8 cellular contexts compared by ENCODE assay signal in the genomic region with DNA sequence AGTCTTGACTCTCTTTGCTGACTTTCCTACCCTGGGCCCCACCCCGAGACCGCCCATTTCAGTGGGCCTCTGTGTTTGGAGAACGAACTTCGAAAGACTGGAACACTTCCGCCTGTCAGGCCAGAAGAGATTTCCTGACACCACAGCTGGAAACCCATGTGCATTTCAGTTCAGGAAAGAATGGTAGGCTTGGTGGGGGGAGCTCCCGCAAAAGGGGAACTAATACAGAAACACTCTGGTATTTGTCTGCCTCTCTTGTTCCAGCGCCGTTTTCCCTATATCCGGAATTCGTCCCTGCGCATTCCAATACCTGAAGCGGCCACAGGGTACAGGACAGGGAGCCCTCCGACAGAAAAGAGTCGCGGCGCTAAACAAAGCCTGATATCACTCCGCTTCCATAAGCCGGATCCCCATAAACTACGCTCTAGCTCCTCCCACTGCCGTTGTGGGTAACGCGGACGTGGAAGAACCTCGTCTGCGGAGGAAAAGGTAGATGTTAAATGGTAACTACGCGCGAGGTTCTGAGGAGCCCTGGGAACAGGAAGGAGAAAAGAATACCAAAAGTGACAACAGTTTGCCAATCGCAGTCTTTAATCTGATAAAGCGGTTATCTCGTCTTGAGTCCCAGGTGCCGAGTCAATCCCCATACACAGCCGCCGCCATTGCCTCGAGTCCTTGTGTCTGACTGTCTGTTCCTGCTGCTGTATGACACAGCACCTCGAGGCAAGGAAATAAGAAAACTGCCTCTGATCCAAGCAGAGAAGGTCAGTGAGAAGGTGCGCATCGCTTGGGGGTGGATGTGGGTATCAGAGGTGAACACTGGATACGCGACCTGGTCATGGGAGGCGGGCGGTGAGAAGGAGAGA. TPM values are rescaled to one million over a fixed set of nuclear protein-coding genes. Genes with fewer than 3 reads are reported as not detected.
DNase-seq lines count a peak whose midpoint lies in the region; ATAC-seq and TF ChIP-seq lines count a peak whose summit lies in the region.

ARMCX5 (plus strand) TSS at position 432 of the 866 bp plus-strand sequence. CDS start 2,627 bp downstream, outside the sequence.

- H3K27me3 ChIP-seq in Caco-2 (replicated peaks; ENCODE audit: control insufficient read depth, insufficient read depth, low read length) = no peaks in the 10 kb centered on the region
- H3K27me3 ChIP-seq in HUES48 (ENCODE audit: control insufficient read depth, insufficient read depth, low read length) = no peaks in the 10 kb centered on the region
- H3K27me3 ChIP-seq in OCI-LY1 (ENCODE audit: insufficient read depth, low read length) = no peaks in the 10 kb centered on the region
- peaks cover 0 to 2% of the 10 kb centered on the region in 2 donors for H3K27me3 ChIP-seq in mucosa of rectum (ENCODE audit: control insufficient read depth in 2 of 2, insufficient read depth in 2 of 2, low read length in 2 of 2)

- no peaks in the 10 kb centered on the region for H3K4me1 ChIP-seq in Caco-2
- H3K4me1 ChIP-seq in HUES48 (ENCODE audit: control insufficient read depth, insufficient read depth, low read length) = no peaks in the 10 kb centered on the region
- peaks cover 16% of the 10 kb centered on the region for H3K4me1 ChIP-seq in OCI-LY1 (ENCODE audit: insufficient read depth, low read length, severe bottlenecking)
- H3K4me1 ChIP-seq in mucosa of rectum (ENCODE audit: control insufficient read depth in 2 of 2, insufficient read depth in 2 of 2, low read length in 2 of 2) = no peaks in the 10 kb centered on the region

- H3K4me2 ChIP-seq in OCI-LY1 (ENCODE audit: low read length) = peak within 1 kb of the TSS; percentile 88

- no peaks in the 10 kb centered on the region for H3K9me3 ChIP-seq in Caco-2
- H3K9me3 ChIP-seq in HUES48 (ENCODE audit: control insufficient read depth, insufficient read depth, low read length) = peaks cover 22% of the 10 kb centered on the region
- no peaks in the 10 kb centered on the region for H3K9me3 ChIP-seq in OCI-LY1 (ENCODE audit: low read length)
- H3K9me3 ChIP-seq in mucosa of rectum (ENCODE audit: control insufficient read depth in 2 of 2, low read length in 2 of 2) = no peaks in the 10 kb centered on the region

- POLR2A ChIA-PET in Caco-2 (lab: Charles Lee) = interaction anchor here (0.5 kb wide), 1 partner anchor 69 kb away, joined by 3 read pairs; no protein-coding TSS in a partner anchor

- no TSS peak for BruUV-seq in Caco-2 (replicated peaks; lab: Mats Ljungman, UMichigan)

- H3K4me3 ChIP-seq in Caco-2 (ENCODE audit: low read depth, low read length) (peak within 1 kb of the TSS; percentile 56), HUES48 (ENCODE audit: low read depth, low read length) (peak within 1 kb of the TSS; percentile 78), OCI-LY1 (ENCODE audit: low read depth, low read length, poor library complexity, severe bottlenecking) (peak within 1 kb of the TSS; percentile 74), mucosa of rectum (ENCODE audit: low read length in 2 of 2) (peak within 1 kb of the TSS; percentile 90 to 92)

- H3K27ac Mint-ChIP-seq in Caco-2 (ENCODE audit: unreplicated experiment) = peak within 1 kb of the TSS; percentile 97

- DNase-seq in Caco-2 (peak; percentile 73 to 85), activated T-cell treated with anti-CD3 and anti-CD28 coated beads for 4 hours (peak; percentile 46)
- peak; percentile 72 for DNase-seq in stimulated activated CD8-positive, alpha-beta memory T cell treated with anti-CD3 and anti-CD28 coated beads, Interleukin-4, amount 100 ng/mL, for 48 hours

- H2AFZ ChIP-seq in OCI-LY1 (ENCODE audit: low read length) = peak within 1 kb of the TSS; percentile 84

- no peaks in the 10 kb centered on the region for H3K9me2 ChIP-seq in OCI-LY1 (ENCODE audit: low read depth, low read length)

- no peaks in the 10 kb centered on the region for H3K79me2 ChIP-seq in OCI-LY1 (ENCODE audit: insufficient read depth, low read length)

- H3K4me3 Mint-ChIP-seq in Caco-2 (ENCODE audit: unreplicated experiment) = peak within 1 kb of the TSS; percentile 98

- CTCF ChIA-PET in Caco-2 (lab: Charles Lee) = interaction anchor here (1.0 kb wide), 1 partner anchor 237 kb away, joined by 3 read pairs; no protein-coding TSS in a partner anchor

- no peak for TF ChIP-seq CTCF in Caco-2 (IDR thresholded peaks at IDR 0.05; ENCODE audit: insufficient read depth in 1 of 2, low read depth in 1 of 2, low read length in 1 of 2, severe bottlenecking in 1 of 2, unreplicated experiment in 1 of 2)
- no peak for TF ChIP-seq CTCF in OCI-LY1 (IDR thresholded peaks at IDR 0.05; ENCODE audit: low read length)

- H3K36me3 Mint-ChIP-seq in Caco-2 (ENCODE audit: insufficient read depth, unreplicated experiment) = no peaks in the 10 kb centered on the region

- H3K36me3 ChIP-seq in Caco-2 (ENCODE audit: control insufficient read depth, insufficient read depth, low read length) (peaks cover 2% of the 10 kb centered on the region; the same call in 1 of the 2 replicates), HUES48 (ENCODE audit: control insufficient read depth, insufficient read depth, low read length) (peaks cover 14% of the 10 kb centered on the region), OCI-LY1 (ENCODE audit: insufficient read depth, low read length) (peaks cover 10% of the 10 kb centered on the region; the same call in 1 of the 2 replicates), mucosa of rectum (ENCODE audit: control insufficient read depth in 2 of 2, insufficient read depth in 2 of 2, low read length in 2 of 2) (no peaks in the 10 kb centered on the region)

- H3K27ac ChIP-seq in HUES48 (ENCODE audit: low read depth, low read length) (peak within 1 kb of the TSS; percentile 57), OCI-LY1 (ENCODE audit: low read depth, low read length, poor library complexity, severe bottlenecking) (peak within 1 kb of the TSS; percentile 49), mucosa of rectum (ENCODE audit: low read depth in 2 of 2, low read length in 2 of 2) (peak within 1 kb of the TSS; percentile 77 to 78)

- no peaks in the 10 kb centered on the region for H3K27me3 Mint-ChIP-seq in Caco-2 (ENCODE audit: insufficient read depth, unreplicated experiment)

- no peaks in the 10 kb centered on the region for H4K20me1 ChIP-seq in OCI-LY1 (ENCODE audit: insufficient read depth, low read length)

- H3K9ac ChIP-seq in HUES48 (ENCODE audit: low read depth, low read length) = peak within 1 kb of the TSS; percentile 81
- H3K9ac ChIP-seq in OCI-LY1 (ENCODE audit: low read length) = peak within 1 kb of the TSS; percentile 84
- H3K9ac ChIP-seq in mucosa of rectum (ENCODE audit: low read depth in 1 of 2, low read length in 2 of 2) = peak within 1 kb of the TSS; percentile 78 to 86

- H3F3A ChIP-seq in OCI-LY1 (ENCODE audit: insufficient read depth, low read length) = no peaks in the 10 kb centered on the region

- ATAC-seq in GM21423 (IDR thresholded peaks at IDR 0.05; ENCODE audit: unreplicated experiment) = peak; percentile 93
- peak; percentile 95 for ATAC-seq in esophagus mucosa

- H3K9me3 Mint-ChIP-seq in Caco-2 (ENCODE audit: unreplicated experiment) = no peaks in the 10 kb centered on the region

- intact Hi-C loops in Caco-2 (cut with micrococcal nuclease; ENCODE audit: unreplicated experiment) = no loop called here

- peaks cover 7% of the 10 kb centered on the region for H3K4me1 Mint-ChIP-seq in Caco-2 (ENCODE audit: low read depth, unreplicated experiment)

RNA-seq across cellular contexts. Expression of gene ARMCX5, which starts in this region (rescaled TPM):
- total RNA-seq in Caco-2 (2022) (11.5 and 12.0 TPM in 2 replicates), esophagus mucosa (7.3 TPM)

Comparison
In these comparisons a context has a peak if more than half of its experiments do, and no peak if none do; other contexts are left out.
1. Peak in every context shown above with its lines: DNase-seq, ATAC-seq, H3K4me3 ChIP-seq and H3K27ac ChIP-seq.